Comparison of ENCODE assay signal across 21 cellular contexts in the genomic region with DNA sequence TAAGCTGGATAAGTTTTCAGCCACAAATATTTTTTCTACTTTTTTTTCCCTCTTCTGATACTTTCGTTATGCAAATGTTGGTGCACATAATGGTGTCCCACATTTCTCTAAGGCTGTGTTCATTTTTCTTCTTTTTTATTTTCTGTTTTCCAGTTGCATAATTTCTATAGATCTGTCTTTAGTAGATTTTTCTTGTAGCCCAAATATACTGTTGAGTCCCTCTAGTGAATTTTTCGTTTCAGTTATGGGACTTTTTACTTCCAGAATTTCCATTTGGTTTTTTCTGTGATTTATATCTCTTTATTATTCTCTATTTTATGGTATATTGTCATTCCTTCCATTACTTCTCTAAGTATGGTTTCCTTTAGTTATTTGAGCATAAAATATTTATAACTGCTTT.
DNase-seq lines count a peak whose midpoint lies in the region; ATAC-seq, FAIRE-seq and TF ChIP-seq lines count a peak whose summit lies in the region.
"Had no signal": no experiment of that assay in that cellular context is flagged by ENCODE, and none has a peak within 500 bp of the region (broad histone marks: within the 10 kb centered on the region; RNA-seq: fewer than 3 reads in every experiment).

No MANE protein-coding gene starts in this region.

- POLR2A ChIA-PET in K562 (lab: Yijun Ruan, JAX): interaction anchor here (0.6 kb wide), 1 partner anchor 15 kb away, joined by 3 read pairs; no protein-coding TSS in a partner anchor
- POLR2A ChIA-PET in CD8-positive, alpha-beta memory T cell (lab: Charles Lee): no interaction called here

- H3K27ac ChIP-seq in OCI-LY1 (ENCODE audit: low read depth, low read length, poor library complexity, severe bottlenecking): peak overlapping the region; percentile 88
- no peak overlapping the region for H3K27ac ChIP-seq in K562 (ENCODE audit: extremely low read depth, low read depth, low read length)
- H3K27ac ChIP-seq in CD8-positive, alpha-beta memory T cell (ENCODE audit: low read depth, low read length): no peak overlapping the region

- H4K20me1 ChIP-seq in OCI-LY1 (ENCODE audit: insufficient read depth, low read length): no peaks in the 10 kb centered on the region
- no peaks in the 10 kb centered on the region for H4K20me1 ChIP-seq in K562 (replicated peaks; ENCODE audit: control insufficient read depth, insufficient read depth, low read length)

- intact Hi-C loops in K562 (cut with micrococcal nuclease): no loop called here

- TF ChIP-seq RAD21 in K562 (CRISPR knock-in tag; conservative IDR thresholded peaks at IDR 0.05 in 1 of 2, IDR thresholded peaks at IDR 0.05 in 1 of 2): no peak

- TF ChIP-seq POLR2A in K562 (conservative IDR thresholded peaks at IDR 0.05): no peak

- peaks cover 70% of the 10 kb centered on the region for H3K4me1 ChIP-seq in OCI-LY1 (ENCODE audit: insufficient read depth, low read length, severe bottlenecking)
- no peaks in the 10 kb centered on the region for H3K4me1 ChIP-seq in K562 (replicated peaks in 1 of 2; ENCODE audit: control insufficient read depth in 2 of 2, insufficient read depth in 2 of 2, low read length in 2 of 2)
- no peaks in the 10 kb centered on the region for H3K4me1 ChIP-seq in CD8-positive, alpha-beta memory T cell (ENCODE audit: insufficient read depth, low read length)

- no peaks in the 10 kb centered on the region for H3K9me3 ChIP-seq in OCI-LY1 (ENCODE audit: low read length)
- peaks cover 7% of the 10 kb centered on the region for H3K9me3 ChIP-seq in K562 (replicated peaks; ENCODE audit: control insufficient read depth, insufficient read depth, low read depth, low read length)
- no peaks in the 10 kb centered on the region for H3K9me3 ChIP-seq in CD8-positive, alpha-beta memory T cell (ENCODE audit: low read length)
- H3K9me3 ChIP-seq: SK-N-SH had no signal

- H3K79me2 ChIP-seq in OCI-LY1 (ENCODE audit: insufficient read depth, low read length) (no peaks in the 10 kb centered on the region), K562 (ENCODE audit: control insufficient read depth, insufficient read depth, low read length) (no peaks in the 10 kb centered on the region)

- no peak for ATAC-seq in K562
- ATAC-seq in stimulated activated memory B cell treated with anti-CD40 and anti-IgM and Interleukin-4, amounts not matched to agents 10 μg/mL and 1 μg/mL and 100 μg/mL, for 72 hours: no peak
- no peak for ATAC-seq in HG03571 (IDR thresholded peaks at IDR 0.05; ENCODE audit: unreplicated experiment)

- DNase-seq in K562 (ENCODE audit: extremely low read depth in 1 of 4, low spot score in 3 of 4) (no peak), T-helper 2 cell (no peak)
- DNase-seq in CD8-positive, alpha-beta memory T cell: no peak
- DNase-seq: ACHN, DND-41, GDM1, H7, KBM-7, NCI-H1105 treated with DMSO at 0.1 percent for 48 hours, NCI-H1694, NCI-H2081 treated with DMSO at 0.1 percent for 48 hours, NCI-H446 treated with DMSO at 0.1 percent for 48 hours, NCI-H69, OCI-M1, SHP77, SK-N-SH had no signal

- TF ChIP-seq CTCF in OCI-LY1 (IDR thresholded peaks at IDR 0.05; ENCODE audit: low read length) (no peak), K562 (IDR thresholded peaks at IDR 0.05 in 2 of 3, conservative IDR thresholded peaks at IDR 0.05 in 1 of 3; ENCODE audit: insufficient read depth in 2 of 3, low read depth in 1 of 3, low read length in 3 of 3) (no peak)

- no peak overlapping the region for H3K4me2 ChIP-seq in OCI-LY1 (ENCODE audit: low read length)
- H3K4me2 ChIP-seq in K562 (ENCODE audit: insufficient read depth, low read length): no peak overlapping the region
- H3K4me2 ChIP-seq: SK-N-SH had no signal

- TF ChIP-seq EP300 in K562 (IDR thresholded peaks at IDR 0.05; ENCODE audit: low read length): no peak

- H3K9me1 ChIP-seq in K562 (ENCODE audit: control insufficient read depth, insufficient read depth, low read length): no peaks in the 10 kb centered on the region

- 0 out of 2 replicates have a peak, but pooled peaks cover 4% of the 10 kb centered on the region for H3F3A ChIP-seq in OCI-LY1 (ENCODE audit: insufficient read depth, low read length)

- no peak overlapping the region for H3K9ac ChIP-seq in OCI-LY1 (ENCODE audit: low read length)
- no peak overlapping the region for H3K9ac ChIP-seq in K562 (ENCODE audit: insufficient read depth in 1 of 2, low read depth in 2 of 2, low read length in 2 of 2)
- H3K9ac ChIP-seq: SK-N-SH had no signal

- H3K4me3 Mint-ChIP-seq in stimulated activated memory B cell treated with anti-CD40 and anti-IgM and Interleukin-4, amounts not matched to agents 10 μg/mL and 1 μg/mL and 100 μg/mL, for 72 hours: peak overlapping the region; percentile 54
- H3K4me3 Mint-ChIP-seq in CD8-positive, alpha-beta memory T cell: no peak overlapping the region
- H3K4me3 Mint-ChIP-seq: CD14-positive monocyte had no signal

- H3K4me3 ChIP-seq in OCI-LY1 (ENCODE audit: low read depth, low read length, poor library complexity, severe bottlenecking) (no peak overlapping the region), K562 (no peak overlapping the region)
- no peak overlapping the region for H3K4me3 ChIP-seq in CD8-positive, alpha-beta memory T cell (ENCODE audit: low read length)

- no TSS peak for BruUV-seq in K562 (replicated peaks; lab: Mats Ljungman, UMichigan)

- H3K36me3 Mint-ChIP-seq in stimulated activated memory B cell treated with anti-CD40 and anti-IgM and Interleukin-4, amounts not matched to agents 10 μg/mL and 1 μg/mL and 100 μg/mL, for 72 hours: peaks cover 81% of the 10 kb centered on the region
- H3K36me3 Mint-ChIP-seq in CD8-positive, alpha-beta memory T cell: peaks cover 17 to 48% (median 34%) of the 10 kb centered on the region in 3 donors

- H3K27ac Mint-ChIP-seq in stimulated activated memory B cell treated with anti-CD40 and anti-IgM and Interleukin-4, amounts not matched to agents 10 μg/mL and 1 μg/mL and 100 μg/mL, for 72 hours: peak overlapping the region; percentile 90
- no peak overlapping the region for H3K27ac Mint-ChIP-seq in CD8-positive, alpha-beta memory T cell

- in situ Hi-C loops in K562 (cut with MboI): no loop called here

- H2AFZ ChIP-seq in OCI-LY1 (ENCODE audit: low read length): no peak overlapping the region
- H2AFZ ChIP-seq in K562 (ENCODE audit: low read depth, low read length): no peak overlapping the region

- no peaks in the 10 kb centered on the region for H3K9me3 Mint-ChIP-seq in stimulated activated memory B cell treated with anti-CD40 and anti-IgM and Interleukin-4, amounts not matched to agents 10 μg/mL and 1 μg/mL and 100 μg/mL, for 72 hours
- H3K9me3 Mint-ChIP-seq in CD8-positive, alpha-beta memory T cell: peaks cover 9 to 21% (median 16%) of the 10 kb centered on the region in 5 donors

- H3K27me3 Mint-ChIP-seq in stimulated activated memory B cell treated with anti-CD40 and anti-IgM and Interleukin-4, amounts not matched to agents 10 μg/mL and 1 μg/mL and 100 μg/mL, for 72 hours: no peaks in the 10 kb centered on the region
- no peaks in the 10 kb centered on the region for H3K27me3 Mint-ChIP-seq in CD8-positive, alpha-beta memory T cell

- H3K27me3 ChIP-seq in OCI-LY1 (ENCODE audit: insufficient read depth, low read length) (no peaks in the 10 kb centered on the region), K562 (ENCODE audit: control insufficient read depth in 2 of 2, insufficient read depth in 2 of 2, low read length in 2 of 2) (no peaks in the 10 kb centered on the region)
- H3K27me3 ChIP-seq in CD8-positive, alpha-beta memory T cell (ENCODE audit: insufficient read depth, low read length, poor library complexity, severe bottlenecking): no peaks in the 10 kb centered on the region

- FAIRE-seq in G401.6 (lab: Jason Lieb, UNC): peak; percentile 47
- no peak for FAIRE-seq in K562 (lab: Jason Lieb, UNC)

- 5% methylated on average over 2 of the region's 2 CpGs for WGBS in K562 (ENCODE audit: insufficient coverage, low coverage, missing lambda C conversion rate)

- CTCF ChIA-PET in K562 (lab: Yijun Ruan, JAX; ENCODE audit: low intra/inter-chr PET ratio): no interaction called here
- CTCF ChIA-PET in CD8-positive, alpha-beta memory T cell (lab: Charles Lee): interaction anchor here (2.6 kb wide), 1 partner anchor 12 kb away, joined by 9 read pairs; no protein-coding TSS in a partner anchor

- H3K4me1 Mint-ChIP-seq in stimulated activated memory B cell treated with anti-CD40 and anti-IgM and Interleukin-4, amounts not matched to agents 10 μg/mL and 1 μg/mL and 100 μg/mL, for 72 hours: peaks cover 88% of the 10 kb centered on the region
- no peaks in the 10 kb centered on the region for H3K4me1 Mint-ChIP-seq in CD8-positive, alpha-beta memory T cell

- H3K36me3 ChIP-seq in OCI-LY1 (ENCODE audit: insufficient read depth, low read length): peaks cover 96% of the 10 kb centered on the region
- H3K36me3 ChIP-seq in K562 (ENCODE audit: control insufficient read depth, insufficient read depth, low read length): no peaks in the 10 kb centered on the region
- H3K36me3 ChIP-seq in CD8-positive, alpha-beta memory T cell (ENCODE audit: insufficient read depth, low read length): no peaks in the 10 kb centered on the region

- no peaks in the 10 kb centered on the region for H3K9me2 ChIP-seq in OCI-LY1 (ENCODE audit: low read depth, low read length)
- H3K9me2 ChIP-seq: SK-N-SH had no signal

TF ChIP-seq in K562, 482 proteins besides CTCF, POLR2A, EP300 and RAD21 (continues in another document):
- TF ChIP-seq TRIM28 (IDR thresholded peaks at IDR 0.05) (peak; percentile 79), NCOA1 (IDR thresholded peaks at IDR 0.05; ENCODE audit: low read depth) (no peak), ZEB2 (IDR thresholded peaks at IDR 0.05) (peak; percentile 49; the same call in 1 of the 2 replicates)
- TF ChIP-seq, protein P1, sequence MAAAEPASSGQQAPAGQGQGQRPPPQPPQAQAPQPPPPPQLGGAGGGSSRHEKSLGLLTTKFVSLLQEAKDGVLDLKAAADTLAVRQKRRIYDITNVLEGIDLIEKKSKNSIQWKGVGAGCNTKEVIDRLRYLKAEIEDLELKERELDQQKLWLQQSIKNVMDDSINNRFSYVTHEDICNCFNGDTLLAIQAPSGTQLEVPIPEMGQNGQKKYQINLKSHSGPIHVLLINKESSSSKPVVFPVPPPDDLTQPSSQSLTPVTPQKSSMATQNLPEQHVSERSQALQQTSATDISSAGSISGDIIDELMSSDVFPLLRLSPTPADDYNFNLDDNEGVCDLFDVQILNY (CRISPR knock-in tag; IDR thresholded peaks at IDR 0.05): no peak
- TF ChIP-seq, protein P2, sequence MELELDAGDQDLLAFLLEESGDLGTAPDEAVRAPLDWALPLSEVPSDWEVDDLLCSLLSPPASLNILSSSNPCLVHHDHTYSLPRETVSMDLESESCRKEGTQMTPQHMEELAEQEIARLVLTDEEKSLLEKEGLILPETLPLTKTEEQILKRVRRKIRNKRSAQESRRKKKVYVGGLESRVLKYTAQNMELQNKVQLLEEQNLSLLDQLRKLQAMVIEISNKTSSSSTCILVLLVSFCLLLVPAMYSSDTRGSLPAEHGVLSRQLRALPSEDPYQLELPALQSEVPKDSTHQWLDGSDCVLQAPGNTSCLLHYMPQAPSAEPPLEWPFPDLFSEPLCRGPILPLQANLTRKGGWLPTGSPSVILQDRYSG (tag; conservative IDR thresholded peaks at IDR 0.05; ENCODE audit: low read depth): no peak
